ENCODE assay signal across 30 cellular contexts in the genomic region with DNA sequence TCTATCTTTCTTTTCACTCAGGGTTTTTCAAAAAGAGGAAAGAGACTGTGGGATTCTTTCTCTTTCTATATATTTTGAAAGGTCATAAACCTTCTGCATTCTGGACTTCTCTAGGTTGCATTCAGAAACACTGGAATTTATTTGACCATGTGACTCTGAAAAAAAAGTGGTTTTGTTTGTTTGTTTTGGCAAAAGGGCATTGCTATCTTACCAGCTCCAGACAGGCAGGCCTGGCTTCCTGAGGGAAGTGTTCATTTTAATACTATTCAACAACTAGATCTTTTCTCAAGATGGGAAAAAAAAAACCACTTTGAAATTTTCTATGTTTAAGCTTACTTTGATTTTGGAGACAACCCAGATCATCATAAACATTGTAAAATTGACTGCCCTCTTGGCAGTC.
"Had no signal": no experiment of that assay in that cellular context is flagged by ENCODE, and none has a peak within 500 bp of the region (broad histone marks: within the 10 kb centered on the region; RNA-seq: fewer than 3 reads in every experiment).

No MANE protein-coding gene starts in this region.

- H3K27me3 ChIP-seq: ascending aorta, cardiac muscle cell, colonic mucosa, dorsolateral prefrontal cortex, foreskin keratinocyte, left lung, testis had no signal

- H3K36me3 ChIP-seq: ascending aorta, cardiac muscle cell, colonic mucosa, left lung, lower lobe of right lung had no signal

- DNase-seq: activated CD4-positive, alpha-beta memory T cell treated with anti-CD3 and anti-CD28 coated beads for 36 hours; activated CD4-positive, alpha-beta T cell treated with anti-CD3 and anti-CD28 coated beads, Interleukin-2, amount 10 ng/mL, durations not matched to agents 24 days and 14 days; activated CD4-positive, CD25-positive, alpha-beta regulatory T cell treated with anti-CD3 and anti-CD28 coated beads, Interleukin-2, amount 50 U/mL, for 72 hours; activated CD8-positive, alpha-beta memory T cell treated with anti-CD3 and anti-CD28 coated beads, Interleukin-2, amount 50 U/mL, for 4 hours; activated gamma-delta T cell; activated naive CD4-positive, alpha-beta T cell treated with anti-CD3 and anti-CD28 coated beads, Interleukin-2, amount 10 ng/mL, durations not matched to agents 7 days and 5 days; activated naive CD8-positive, alpha-beta T cell treated with anti-CD3 and anti-CD28 coated beads, Interleukin-2, amount 10 ng/mL, durations not matched to agents 7 days and 5 days; activated T-cell treated with anti-CD3 and anti-CD28 coated beads, Interleukin-2, amount 50 U/mL, for 1 hour; cerebellar nuclear complex; colonic mucosa; dorsolateral prefrontal cortex; effector memory CD4-positive, alpha-beta T cell; erythroblast; foreskin keratinocyte; kidney glomerular epithelial cell; left lung; lower lobe of right lung; mesenchymal stem cell; stimulated activated CD4-positive, alpha-beta T cell treated with anti-CD3 and anti-CD28 coated beads, Interleukin-4, amount 100 ng/mL, for 1 hour; stimulated activated naive CD8-positive, alpha-beta T cell treated with anti-CD3 and anti-CD28 coated beads, Interleukin-15, Interleukin-2, amounts not matched to agents 100 U/mL and 50 U/mL, for 24 hours; T-helper 9 cell; testis; trophoblast cell had no signal

- H3K4me1 Mint-ChIP-seq: activated CD4-positive, alpha-beta T cell treated with anti-CD3 and anti-CD28 coated beads, Interleukin-2, amount 10 ng/mL, durations not matched to agents 24 days and 14 days; activated naive CD8-positive, alpha-beta T cell treated with anti-CD3 and anti-CD28 coated beads, Interleukin-2, amount 10 ng/mL, durations not matched to agents 7 days and 5 days; brain had no signal

- H3K4me3 ChIP-seq: ascending aorta, cardiac muscle cell, colonic mucosa, dorsolateral prefrontal cortex, left lung, lower lobe of right lung, testis had no signal

- H3K27ac ChIP-seq: ascending aorta, cardiac muscle cell, colonic mucosa, dorsolateral prefrontal cortex, foreskin keratinocyte, left lung, lower lobe of right lung, testis had no signal

- H3K36me3 Mint-ChIP-seq: activated naive CD4-positive, alpha-beta T cell treated with anti-CD3 and anti-CD28 coated beads, Interleukin-2, amount 10 ng/mL, durations not matched to agents 7 days and 5 days; activated naive CD8-positive, alpha-beta T cell treated with anti-CD3 and anti-CD28 coated beads, Interleukin-2, amount 10 ng/mL, durations not matched to agents 7 days and 5 days; brain; natural killer cell treated with Interleukin-12 subunit alpha and Interleukin-12 subunit beta and Interleukin-15 and Interleukin-18, amount 100 ng/mL, for 72 hours had no signal

- H3K27me3 Mint-ChIP-seq: activated CD4-positive, alpha-beta memory T cell treated with anti-CD3 and anti-CD28 coated beads for 36 hours; activated CD4-positive, alpha-beta T cell treated with anti-CD3 and anti-CD28 coated beads, Interleukin-2, amount 10 ng/mL, durations not matched to agents 24 days and 14 days; activated naive CD4-positive, alpha-beta T cell treated with anti-CD3 and anti-CD28 coated beads, Interleukin-2, amount 10 ng/mL, durations not matched to agents 7 days and 5 days; activated naive CD8-positive, alpha-beta T cell treated with anti-CD3 and anti-CD28 coated beads, Interleukin-2, amount 10 ng/mL, durations not matched to agents 7 days and 5 days; brain; natural killer cell treated with Interleukin-12 subunit alpha and Interleukin-12 subunit beta and Interleukin-15 and Interleukin-18, amount 100 ng/mL, for 72 hours had no signal

- FAIRE-seq: urothelium cell line had no signal

- H3K9me3 ChIP-seq: ascending aorta, colonic mucosa, lower lobe of right lung, testis had no signal

- ATAC-seq: foreskin keratinocyte; left lung; lower lobe of right lung; natural killer cell treated with Interleukin-12 subunit alpha and Interleukin-12 subunit beta and Interleukin-15 and Interleukin-18, amount 100 ng/mL, for 72 hours; right cardiac atrium; stimulated activated naive CD8-positive, alpha-beta T cell treated with anti-CD3 and anti-CD28 coated beads, Interleukin-15, Interleukin-2, amounts not matched to agents 100 U/mL and 50 U/mL, for 24 hours had no signal

- H3K4me1 ChIP-seq: ascending aorta, colonic mucosa, foreskin keratinocyte, left lung, lower lobe of right lung, testis had no signal

- H3K9me3 Mint-ChIP-seq: activated CD4-positive, alpha-beta T cell treated with anti-CD3 and anti-CD28 coated beads, Interleukin-2, amount 10 ng/mL, durations not matched to agents 24 days and 14 days; activated naive CD8-positive, alpha-beta T cell treated with anti-CD3 and anti-CD28 coated beads, Interleukin-2, amount 10 ng/mL, durations not matched to agents 7 days and 5 days; natural killer cell treated with Interleukin-12 subunit alpha and Interleukin-12 subunit beta and Interleukin-15 and Interleukin-18, amount 100 ng/mL, for 72 hours; T-helper 1 cell treated with Interleukin-12 subunit alpha and Interleukin-12 subunit beta and Interleukin-4 antibody, amounts not matched to agents 30 μg/mL and 1 μg/mL, for 36 hours had no signal

- H3K4me3 Mint-ChIP-seq: activated CD4-positive, alpha-beta memory T cell treated with anti-CD3 and anti-CD28 coated beads for 36 hours; activated CD4-positive, alpha-beta T cell treated with anti-CD3 and anti-CD28 coated beads, Interleukin-2, amount 10 ng/mL, durations not matched to agents 24 days and 14 days; activated naive CD4-positive, alpha-beta T cell treated with anti-CD3 and anti-CD28 coated beads, Interleukin-2, amount 10 ng/mL, durations not matched to agents 7 days and 5 days; activated naive CD8-positive, alpha-beta T cell treated with anti-CD3 and anti-CD28 coated beads, Interleukin-2, amount 10 ng/mL, durations not matched to agents 7 days and 5 days; brain; natural killer cell treated with Interleukin-12 subunit alpha and Interleukin-12 subunit beta and Interleukin-15 and Interleukin-18, amount 100 ng/mL, for 72 hours; T-helper 1 cell treated with Interleukin-12 subunit alpha and Interleukin-12 subunit beta and Interleukin-4 antibody, amounts not matched to agents 30 μg/mL and 1 μg/mL, for 36 hours had no signal
